19 cellular contexts compared by ENCODE assay signal in genomic region chr4:144574004-144574403, GRCh38.
DNase-seq lines count a peak whose midpoint lies in the region; ATAC-seq lines count a peak whose summit lies in the region.
"Had no signal": no experiment of that assay in that cellular context is flagged by ENCODE, and none has a peak within 500 bp of the region (broad histone marks: within the 10 kb centered on the region; RNA-seq: fewer than 3 reads in every experiment).

No MANE protein-coding gene starts in this region.

- DNase-seq in NCI-H69 (lab: John Stamatoyannopoulos, UW) (peak; percentile 6), NCI-H1694 (lab: John Stamatoyannopoulos, UW) (no peak), mucosa of gallbladder (ENCODE audit: low spot score) (no peak), KBM-7 (no peak)
- DNase-seq: activated CD4-positive, alpha-beta T cell treated with anti-CD3 and anti-CD28 coated beads, Interleukin-2, amount 50 U/mL, for 4 hours; anterior cingulate cortex; COR-L47; dorsolateral prefrontal cortex; lower lobe of right lung; NCI-H1048; NCI-H2227 treated with DMSO at 0.1 percent for 48 hours; right cardiac atrium; upper lobe of left lung had no signal

- H3K27ac ChIP-seq in BLaER1 treated with 17β-estradiol and CSF1 and Interleukin-3, amounts not matched to agents 10 nM and 100 nM: peak overlapping the region in 7 of 11 experiments; percentile 8 to 72 (median 57); a peak in 13 of 22 replicates
- H3K27ac ChIP-seq: dorsolateral prefrontal cortex, lower lobe of right lung, RWPE1, upper lobe of left lung had no signal

- no peaks in the 10 kb centered on the region for H3K36me3 ChIP-seq in BLaER1 treated with 17β-estradiol and CSF1 and Interleukin-3, amounts not matched to agents 10 nM and 100 nM
- H3K36me3 ChIP-seq: lower lobe of right lung, upper lobe of left lung had no signal

- ATAC-seq in GM19452 (IDR thresholded peaks at IDR 0.05; ENCODE audit: unreplicated experiment) (peak; percentile 67), HG02884 (IDR thresholded peaks at IDR 0.05; ENCODE audit: unreplicated experiment) (peak; percentile 68), HG03045 (IDR thresholded peaks at IDR 0.05; ENCODE audit: unreplicated experiment) (no peak)
- ATAC-seq: activated T-helper 17 cell treated with anti-CD3 and anti-CD28 coated beads, Interleukin-2, amount 50 U/mL, for 72 hours; lower lobe of right lung; right cardiac atrium had no signal

- H3K9me3 ChIP-seq in BLaER1 treated with 17β-estradiol and CSF1 and Interleukin-3, amounts not matched to agents 10 nM and 100 nM (replicated peaks in 1 of 11): no peaks in the 10 kb centered on the region
- H3K9me3 ChIP-seq: lower lobe of right lung, upper lobe of left lung had no signal

- in situ Hi-C loops in KBM-7 (cut with MboI; ENCODE audit: low pct_unique_long_range_greater_than_20kb, low sequenced_read_pairs): no loop called here

- peak overlapping the region in 4 of 11 experiments; percentile 20 to 35 (median 30); a peak in 4 of 22 replicates for H3K9ac ChIP-seq in BLaER1 treated with 17β-estradiol and CSF1 and Interleukin-3, amounts not matched to agents 10 nM and 100 nM

- no peaks in the 10 kb centered on the region for H3K27me3 ChIP-seq in BLaER1 treated with 17β-estradiol and CSF1 and Interleukin-3, amounts not matched to agents 10 nM and 100 nM
- H3K27me3 ChIP-seq: dorsolateral prefrontal cortex, upper lobe of left lung had no signal

- H3K4me2 ChIP-seq in BLaER1 treated with 17β-estradiol and CSF1 and Interleukin-3, amounts not matched to agents 10 nM and 100 nM: peak overlapping the region; percentile 36 to 89 (median 79)

- peaks cover 17 to 28% (median 24%) of the 10 kb centered on the region in 10 experiments for H3K4me1 ChIP-seq in BLaER1 treated with 17β-estradiol and CSF1 and Interleukin-3, amounts not matched to agents 10 nM and 100 nM
- H3K4me1 ChIP-seq: lower lobe of right lung, upper lobe of left lung had no signal

- H4K20me1 ChIP-seq in BLaER1 treated with 17β-estradiol and CSF1 and Interleukin-3, amounts not matched to agents 10 nM and 100 nM: no peaks in the 10 kb centered on the region

- peak overlapping the region in 3 of 10 experiments; percentile 9 to 23 (median 15); a peak in 3 of 20 replicates for H3K4me3 ChIP-seq in BLaER1 treated with 17β-estradiol and CSF1 and Interleukin-3, amounts not matched to agents 10 nM and 100 nM
- H3K4me3 ChIP-seq: dorsolateral prefrontal cortex, lower lobe of right lung, upper lobe of left lung had no signal
